ENCODE assay signal across 17 cellular contexts in genomic region chr3:116338713-116339112, GRCh38.
"Had no signal": no experiment of that assay in that cellular context is flagged by ENCODE, and none has a peak within 500 bp of the region (broad histone marks: within the 10 kb centered on the region; RNA-seq: fewer than 3 reads in every experiment).

No MANE protein-coding gene starts in this region.

- H3K27ac Mint-ChIP-seq: activated T-helper 17 cell treated with anti-CD3 and anti-CD28 coated beads, Interleukin-2, amount 50 U/mL, for 72 hours; naive B cell had no signal

- H3K4me3 ChIP-seq: lower lobe of right lung had no signal

- H3K36me3 Mint-ChIP-seq: naive B cell had no signal

- H3K4me1 Mint-ChIP-seq: activated T-helper 17 cell treated with anti-CD3 and anti-CD28 coated beads, Interleukin-2, amount 50 U/mL, for 72 hours; naive B cell had no signal

- H3K9me3 ChIP-seq: lower lobe of right lung had no signal

- H3K4me3 Mint-ChIP-seq: activated T-helper 17 cell treated with anti-CD3 and anti-CD28 coated beads, Interleukin-2, amount 50 U/mL, for 72 hours; naive B cell had no signal

- H3K36me3 ChIP-seq: lower lobe of right lung had no signal

- ATAC-seq: activated T-helper 17 cell treated with anti-CD3 and anti-CD28 coated beads, Interleukin-2, amount 50 U/mL, for 72 hours; foreskin keratinocyte; left colon; stimulated activated naive CD8-positive, alpha-beta T cell treated with anti-CD3 and anti-CD28 coated beads, Interleukin-15, Interleukin-2, amounts not matched to agents 100 U/mL and 50 U/mL, for 24 hours had no signal

- H3K4me1 ChIP-seq: foreskin keratinocyte, lower lobe of right lung had no signal

- H3K27me3 Mint-ChIP-seq: activated T-helper 17 cell treated with anti-CD3 and anti-CD28 coated beads, Interleukin-2, amount 50 U/mL, for 72 hours; naive B cell had no signal

- H3K27ac ChIP-seq: foreskin keratinocyte, lower lobe of right lung had no signal

- DNase-seq: activated CD4-positive, alpha-beta T cell treated with anti-CD3 and anti-CD28 coated beads, Interleukin-2, amount 50 U/mL, for 48 hours; activated CD4-positive, CD25-positive, alpha-beta regulatory T cell treated with anti-CD3 and anti-CD28 coated beads, Interleukin-2, amount 50 U/mL, for 72 hours; activated naive CD4-positive, alpha-beta T cell treated with Interleukin-2 at 50 U/mL for 16 hours; aorta; cortex of kidney; effector CD8-positive, alpha-beta T cell; foreskin keratinocyte; left colon; lower lobe of right lung; midbrain; naive B cell; small intestine; stimulated activated CD4-positive, alpha-beta T cell treated with anti-CD3 and anti-CD28 coated beads, Interleukin-4, amount 100 ng/mL, for 4 hours; stimulated activated naive CD8-positive, alpha-beta T cell treated with anti-CD3 and anti-CD28 coated beads, Interleukin-15, Interleukin-2, amounts not matched to agents 100 U/mL and 50 U/mL, for 24 hours; T-helper 9 cell; trophoblast cell had no signal
